15 cellular contexts compared by ENCODE assay signal in the genomic region with DNA sequence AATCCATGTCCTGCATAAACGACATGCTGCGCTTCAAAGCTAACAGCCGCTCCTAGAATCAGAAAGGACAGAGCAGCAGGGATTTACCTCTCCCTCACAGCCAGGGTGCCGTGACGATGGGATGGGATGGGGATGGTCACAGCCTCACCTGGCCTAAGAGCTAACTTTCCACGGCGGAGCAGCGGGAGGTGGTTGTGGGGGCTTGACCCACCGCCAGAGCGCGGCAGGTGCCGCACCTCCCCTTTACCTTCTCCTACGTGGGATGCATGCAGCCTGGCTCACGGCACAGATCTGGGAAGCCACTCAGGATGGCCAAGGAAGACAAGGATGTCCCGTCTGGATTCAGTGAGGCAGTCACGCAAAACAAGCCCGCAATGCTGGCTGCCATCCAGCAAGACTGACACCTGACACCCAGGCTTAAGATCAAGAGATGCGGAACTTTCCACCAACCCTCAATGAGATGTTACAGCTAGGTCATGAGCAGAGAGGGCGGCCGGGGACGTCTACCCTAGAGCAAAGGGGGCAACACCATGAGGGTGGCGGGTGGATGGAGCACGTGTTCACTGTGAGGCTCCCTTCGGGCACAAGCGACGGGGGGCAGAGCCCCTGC. TPM values are rescaled to one million over a fixed set of nuclear protein-coding genes. Genes with fewer than 3 reads are reported as not detected.
"Had no signal": no experiment of that assay in that cellular context is flagged by ENCODE, and none has a peak within 500 bp of the region (broad histone marks: within the 10 kb centered on the region; RNA-seq: fewer than 3 reads in every experiment).

No MANE protein-coding gene starts in this region.

- H3K27ac Mint-ChIP-seq: activated CD4-positive, alpha-beta T cell treated with anti-CD3 and anti-CD28 coated beads, Interleukin-2, amount 10 ng/mL, durations not matched to agents 7 days and 5 days; activated CD8-positive, alpha-beta T cell treated with anti-CD3 and anti-CD28 coated beads, Interleukin-2, amount 10 ng/mL, durations not matched to agents 7 days and 5 days; T-cell had no signal

- H3K27ac ChIP-seq: ascending aorta, esophagus squamous epithelium, pancreas had no signal

- H3K27me3 Mint-ChIP-seq: activated CD4-positive, alpha-beta T cell treated with anti-CD3 and anti-CD28 coated beads, Interleukin-2, amount 10 ng/mL, durations not matched to agents 7 days and 5 days; T-cell had no signal

- H3K27me3 ChIP-seq: ascending aorta, esophagus squamous epithelium, pancreas had no signal

- DNase-seq: activated CD4-positive, alpha-beta T cell treated with anti-CD3 and anti-CD28 coated beads, Interleukin-2, amount 10 ng/mL, durations not matched to agents 7 days and 5 days; activated CD8-positive, alpha-beta T cell treated with anti-CD3 and anti-CD28 coated beads, Interleukin-2, amount 10 ng/mL, durations not matched to agents 7 days and 5 days; activated effector memory CD4-positive, alpha-beta T cell treated with Interleukin-2 at 50 U/mL for 16 hours; activated naive CD4-positive, alpha-beta T cell treated with anti-CD3 and anti-CD28 coated beads, Interleukin-2, amount 50 U/mL, for 16 hours; activated T-cell treated with anti-CD3 and anti-CD28 coated beads, Interleukin-2, amount 50 U/mL, for 48 hours; effector CD8-positive, alpha-beta T cell; esophagus squamous epithelium; mesendoderm; naive thymus-derived CD4-positive, alpha-beta T cell; pancreas; stimulated activated naive CD4-positive, alpha-beta T cell; T-cell; T1000 had no signal

- H3K9me3 ChIP-seq: ascending aorta, esophagus squamous epithelium, pancreas had no signal

- H3K4me3 Mint-ChIP-seq: activated CD4-positive, alpha-beta T cell treated with anti-CD3 and anti-CD28 coated beads, Interleukin-2, amount 10 ng/mL, durations not matched to agents 7 days and 5 days; activated CD8-positive, alpha-beta T cell treated with anti-CD3 and anti-CD28 coated beads, Interleukin-2, amount 10 ng/mL, durations not matched to agents 7 days and 5 days; naive thymus-derived CD4-positive, alpha-beta T cell; T-cell had no signal

- ATAC-seq: activated CD8-positive, alpha-beta T cell treated with anti-CD3 and anti-CD28 coated beads, Interleukin-2, amount 10 ng/mL, durations not matched to agents 7 days and 5 days; naive thymus-derived CD4-positive, alpha-beta T cell; pancreas; sciatic nerve; T-cell had no signal

- H3K4me3 ChIP-seq: ascending aorta, esophagus squamous epithelium, pancreas had no signal

RNA-seq across cellular contexts. Expression of a gene that starts 5.9 kb away (rescaled TPM):
- total RNA-seq: ascending aorta had no signal

RNA-seq across cellular contexts. Expression of a gene that starts 36.0 kb away (rescaled TPM):
- total RNA-seq: ascending aorta had no signal
